18 cellular contexts compared by ENCODE assay signal in the genomic region with DNA sequence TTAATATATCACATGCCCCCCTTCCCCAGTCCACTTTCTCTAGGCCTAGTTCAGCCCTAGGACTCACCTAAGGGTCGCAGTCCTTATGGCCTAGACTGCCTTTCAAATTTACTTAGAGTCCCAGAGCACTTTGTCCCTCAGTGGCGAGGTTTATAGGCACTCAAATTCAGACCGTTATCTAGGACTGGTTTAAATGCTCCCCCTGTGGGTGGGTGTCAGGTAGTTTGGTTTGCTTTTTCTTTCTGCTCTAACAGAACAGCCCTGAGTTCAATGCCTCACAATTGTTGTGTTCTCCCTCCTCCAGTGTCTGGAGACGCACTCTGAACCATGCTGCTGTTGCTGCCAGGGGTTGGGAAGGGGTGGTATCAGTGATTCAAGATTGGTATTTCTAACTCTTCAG.
A peak's percentile ranks its signal among the peaks of the same experiment; 100 is the strongest.
DNase-seq lines count a peak whose midpoint lies in the region; ATAC-seq, FAIRE-seq and TF ChIP-seq lines count a peak whose summit lies in the region.
"Had no signal": no experiment of that assay in that cellular context is flagged by ENCODE, and none has a peak within 500 bp of the region (broad histone marks: within the 10 kb centered on the region; RNA-seq: fewer than 3 reads in every experiment).

No MANE protein-coding gene starts in this region.

- POLR2A ChIA-PET in H1 (lab: Charles Lee; ENCODE audit: partially characterized antibody), result no interaction called here

- TF ChIP-seq CTCF in H9 (conservative IDR thresholded peaks at IDR 0.05) (peak; percentile 53), H1 (IDR thresholded peaks at IDR 0.05; ENCODE audit: control extremely low read depth in 1 of 3, insufficient read depth in 1 of 3, low read depth in 1 of 3, low read length in 3 of 3) (peak in 2 of 3 experiments; percentile 31 to 56; a peak in 2 of 4 replicates)

- H3K79me1 ChIP-seq in H9 (ENCODE audit: insufficient read depth, low read depth, low read length, poor library complexity, severe bottlenecking) (no peaks in the 10 kb centered on the region), H1 (ENCODE audit: low read depth, low read length) (no peaks in the 10 kb centered on the region), mesendoderm (ENCODE audit: low read length) (no peaks in the 10 kb centered on the region)

- TF ChIP-seq EP300 in H1 (IDR thresholded peaks at IDR 0.05; ENCODE audit: borderline replicate concordance in 1 of 2, low read depth in 2 of 2, low read length in 2 of 2), result no peak

- H3K18ac ChIP-seq in H9 (ENCODE audit: insufficient read length, low read depth, low read length) (no peak overlapping the region), H1 (ENCODE audit: extremely low read depth, low read length) (no peak overlapping the region), mesendoderm (ENCODE audit: low read length) (no peak overlapping the region)

- no peak overlapping the region for H3K4me3 Mint-ChIP-seq in H9
- no peak overlapping the region for H3K4me3 Mint-ChIP-seq in immature natural killer cell
- H3K4me3 Mint-ChIP-seq: CD14-positive monocyte; CD8-positive, alpha-beta T cell had no signal

- H3K4ac ChIP-seq in H9 (ENCODE audit: low read depth, low read length) (no peak overlapping the region), H1 (replicated peaks; ENCODE audit: insufficient read length, low read depth, low read length) (no peak overlapping the region), mesendoderm (ENCODE audit: low read depth, low read length) (no peak overlapping the region)

- no peak overlapping the region for H2AFZ ChIP-seq in H9 (ENCODE audit: low read length)
- H2AFZ ChIP-seq in H1 (ENCODE audit: low read length), result 0 out of 2 replicates have a peak overlapping the region, but pooled peaks have one; percentile 70
- H2AFZ ChIP-seq: GM23248 had no signal

- H3K79me2 ChIP-seq in H9 (ENCODE audit: insufficient read depth, low read length) (no peaks in the 10 kb centered on the region), H1 (ENCODE audit: control insufficient read depth in 1 of 2, insufficient read depth in 2 of 2, low read length in 2 of 2) (no peaks in the 10 kb centered on the region), mesendoderm (ENCODE audit: control insufficient read depth, insufficient read depth, low read length) (no peaks in the 10 kb centered on the region)

- DNase-seq in H9, result peak; percentile 38
- peak in 1 of 2 experiments; percentile 45 for DNase-seq in H1 (ENCODE audit: low read depth in 1 of 2, low spot score in 2 of 2)
- peak; percentile 36 for DNase-seq in mesendoderm
- no peak for DNase-seq in immature natural killer cell
- DNase-seq: BE2C; CD8-positive, alpha-beta T cell; COR-L47; DMS153; DND-41; GF-D8; GM23248 had no signal

- H3K9ac ChIP-seq in H9 (ENCODE audit: extremely low read depth, insufficient read length, low read length), result no peak overlapping the region
- H3K9ac ChIP-seq in H1 (replicated peaks in 1 of 4; ENCODE audit: extremely low read depth in 1 of 4, low read depth in 3 of 4, low read length in 3 of 4), result no peak overlapping the region
- H3K9ac ChIP-seq in mesendoderm (ENCODE audit: low read length), result no peak overlapping the region
- H3K9ac ChIP-seq: GM23248 had no signal

- H2BK5ac ChIP-seq in H9 (ENCODE audit: insufficient read length, low read length), result no peak overlapping the region
- H2BK5ac ChIP-seq in H1 (ENCODE audit: low read depth, low read length), result no peak overlapping the region
- no peak overlapping the region for H2BK5ac ChIP-seq in mesendoderm (ENCODE audit: low read length)

- WGBS in H9 (ENCODE audit: extremely low coverage, insufficient read length, low lambda C conversion rate), result no CpG with 5 or more reads among the region's 4 CpGs
- 75% methylated on average over 4 of the region's 4 CpGs; no CpG with 5 or more reads in 1 of the 2 experiments for WGBS in H1 (ENCODE audit: extremely low coverage in 1 of 2, insufficient coverage in 1 of 2, insufficient read length in 1 of 2, insufficient replicate concordance in 2 of 2, low coverage in 1 of 2, low lambda C conversion rate in 2 of 2, missing lambda C conversion rate in 1 of 2), 2 experiments
- WGBS in mesendoderm (ENCODE audit: extremely low coverage, insufficient coverage, low lambda C conversion rate), result no CpG with 5 or more reads among the region's 4 CpGs

- H2AK5ac ChIP-seq in H9 (ENCODE audit: insufficient read length, low read length) (no peak overlapping the region), H1 (ENCODE audit: low read depth, low read length) (no peak overlapping the region), mesendoderm (ENCODE audit: low read length) (no peak overlapping the region)

- H2BK12ac ChIP-seq in H9 (ENCODE audit: insufficient read length, low read depth, low read length), result no peak overlapping the region
- H2BK12ac ChIP-seq in H1 (ENCODE audit: low read depth, low read length), result no peak overlapping the region

- no peaks in the 10 kb centered on the region for H3K9me3 Mint-ChIP-seq in H9
- H3K9me3 Mint-ChIP-seq in immature natural killer cell, result peaks cover 3 to 17% (median 6%) of the 10 kb centered on the region in 6 donors

- no peaks in the 10 kb centered on the region for H4K20me1 ChIP-seq in H9 (ENCODE audit: control insufficient read depth, insufficient read depth, insufficient read length)
- no peaks in the 10 kb centered on the region for H4K20me1 ChIP-seq in H1 (replicated peaks in 1 of 2; ENCODE audit: control insufficient read depth in 1 of 2, insufficient read depth in 2 of 2, low read length in 2 of 2)

- no peaks in the 10 kb centered on the region for H3K4me1 ChIP-seq in H9 (ENCODE audit: insufficient read depth, low read length)
- no peaks in the 10 kb centered on the region for H3K4me1 ChIP-seq in H1 (replicated peaks in 1 of 4; ENCODE audit: control insufficient read depth in 3 of 4, insufficient read depth in 4 of 4, low read length in 3 of 4)
- H3K4me1 ChIP-seq in mesendoderm (ENCODE audit: control insufficient read depth, low read depth, low read length), result no peaks in the 10 kb centered on the region
- H3K4me1 ChIP-seq: A549, BE2C, HAP-1 had no signal

- H4K8ac ChIP-seq in H9 (replicated peaks; ENCODE audit: insufficient read length, low read depth, low read length), result no peak overlapping the region
- no peak overlapping the region for H4K8ac ChIP-seq in H1 (ENCODE audit: extremely low read depth, insufficient read depth, low read length)
- H4K8ac ChIP-seq in mesendoderm (ENCODE audit: low read depth, low read length), result no peak overlapping the region

- no peak overlapping the region for H3T11ph ChIP-seq in H9 (ENCODE audit: low read length)

- H3K4me3 ChIP-seq in H1 (ENCODE audit: extremely low read depth in 1 of 4, insufficient read depth in 2 of 4, low read depth in 3 of 4, low read length in 4 of 4) (no peak overlapping the region), mesendoderm (ENCODE audit: low read length) (no peak overlapping the region)
- H3K4me3 ChIP-seq: A549, GM23248, HAP-1 had no signal

- CTCF ChIA-PET in H1 (lab: Charles Lee; ENCODE audit: partially characterized antibody), result interaction anchor here (0.8 to 2.6 kb wide), 10 partner anchors 8 to 1004 kb away, joined by 3 to 12 read pairs (median 4); no protein-coding TSS in a partner anchor

- H2BK120ac ChIP-seq in H9 (ENCODE audit: low read depth, low read length, poor library complexity, severe bottlenecking), result no peak overlapping the region
- H2BK120ac ChIP-seq in H1 (replicated peaks; ENCODE audit: low read depth, low read length), result no peak overlapping the region
- H2BK120ac ChIP-seq in mesendoderm (ENCODE audit: low read depth, low read length), result no peak overlapping the region

- H3K9me3 ChIP-seq in H9 (ENCODE audit: control insufficient read depth, low read depth, low read length) (no peaks in the 10 kb centered on the region), H1 (ENCODE audit: insufficient read depth in 2 of 2, low read depth in 1 of 2, low read length in 1 of 2) (no peaks in the 10 kb centered on the region)
- H3K9me3 ChIP-seq: A549, BE2C, HAP-1 had no signal

- H2BK20ac ChIP-seq in H9 (ENCODE audit: low read depth, low read length, poor library complexity, severe bottlenecking), result no peak overlapping the region
- no peak overlapping the region for H2BK20ac ChIP-seq in H1 (ENCODE audit: low read length)

- H3K23me2 ChIP-seq in H9 (ENCODE audit: insufficient read length, low read depth, low read length, poor library complexity, severe bottlenecking) (no peaks in the 10 kb centered on the region), H1 (ENCODE audit: low read depth, low read length) (no peaks in the 10 kb centered on the region)

- H3K36me3 ChIP-seq in H1 (ENCODE audit: control insufficient read depth in 2 of 4, insufficient read depth in 4 of 4, low read length in 3 of 4) (no peaks in the 10 kb centered on the region), mesendoderm (ENCODE audit: control insufficient read depth, insufficient read depth, low read length) (no peaks in the 10 kb centered on the region)
- H3K36me3 ChIP-seq: BE2C, HAP-1 had no signal

- H4K5ac ChIP-seq in H9 (ENCODE audit: insufficient read length, low read depth, low read length) (no peak overlapping the region), H1 (ENCODE audit: insufficient read length, low read depth, low read length) (no peak overlapping the region), mesendoderm (ENCODE audit: low read length) (no peak overlapping the region)

- TF ChIP-seq POLR2A in H1 (IDR thresholded peaks at IDR 0.05; ENCODE audit: control extremely low read depth in 1 of 2, low read depth in 2 of 2, low read length in 2 of 2), result no peak

- TF ChIP-seq RAD21 in H1 (IDR thresholded peaks at IDR 0.05 in 1 of 2, conservative IDR thresholded peaks at IDR 0.05 in 1 of 2; ENCODE audit: low read depth in 2 of 2, low read length in 2 of 2), result peak; percentile 44 to 52

- H3K4me1 Mint-ChIP-seq in H9, result peaks cover 0 to 2% of the 10 kb centered on the region in 2 experiments; a peak in 1 of 4 replicates
- H3K4me1 Mint-ChIP-seq in immature natural killer cell, result no peaks in the 10 kb centered on the region
- H3K4me1 Mint-ChIP-seq: CD14-positive monocyte had no signal

- H3K27ac Mint-ChIP-seq in H9, result peak overlapping the region in 1 of 3 experiments; percentile 50; a peak in 1 of 7 replicates
- no peak overlapping the region for H3K27ac Mint-ChIP-seq in immature natural killer cell
- H3K27ac Mint-ChIP-seq: CD14-positive monocyte; CD8-positive, alpha-beta T cell had no signal

- H4K91ac ChIP-seq in H9 (ENCODE audit: insufficient read length, low read depth, low read length) (no peak overlapping the region), H1 (replicated peaks; ENCODE audit: insufficient read length, low read length) (no peak overlapping the region)

- ATAC-seq in GM18873 (IDR thresholded peaks at IDR 0.05; ENCODE audit: low FRiP score, unreplicated experiment), result no peak
- no peak for ATAC-seq in GM19351 (IDR thresholded peaks at IDR 0.05; ENCODE audit: unreplicated experiment)
- ATAC-seq: A549; CD8-positive, alpha-beta T cell had no signal

- H3K4me2 ChIP-seq in H9 (ENCODE audit: insufficient read depth, insufficient read length, low read length) (no peak overlapping the region), H1 (ENCODE audit: insufficient read depth in 1 of 2, low read depth in 2 of 2, low read length in 2 of 2) (no peak overlapping the region), mesendoderm (ENCODE audit: low read length) (no peak overlapping the region)
- H3K4me2 ChIP-seq: A549 had no signal

- H3K27ac ChIP-seq in H9 (ENCODE audit: insufficient read length, low read depth, low read length) (no peak overlapping the region), H1 (ENCODE audit: low read depth, low read length) (no peak overlapping the region), mesendoderm (ENCODE audit: low read depth, low read length) (no peak overlapping the region)
- H3K27ac ChIP-seq: A549, GM23248, HL-60 had no signal

- H3K23ac ChIP-seq in H9 (ENCODE audit: insufficient read length, low read depth, low read length) (no peak overlapping the region), H1 (ENCODE audit: insufficient read length) (no peak overlapping the region), mesendoderm (ENCODE audit: low read length) (no peak overlapping the region)

- H3K27me3 Mint-ChIP-seq in H9 (ENCODE audit: low read depth) (no peaks in the 10 kb centered on the region), immature natural killer cell (ENCODE audit: low read depth in 3 of 3) (peaks cover 0 to 1% (median 0%) of the 10 kb centered on the region in 3 donors)

- peak; percentile 70 for FAIRE-seq in H1 (lab: Jason Lieb, UNC)
- FAIRE-seq: A549, D721Med had no signal

- H3K36me3 Mint-ChIP-seq in H9 (ENCODE audit: insufficient read depth in 1 of 3, low read depth in 3 of 3), result no peaks in the 10 kb centered on the region
- peaks cover 0 to 4% (median 3%) of the 10 kb centered on the region in 3 donors for H3K36me3 Mint-ChIP-seq in immature natural killer cell
- H3K36me3 Mint-ChIP-seq: CD14-positive monocyte; CD8-positive, alpha-beta T cell had no signal

- H3K56ac ChIP-seq in H9 (ENCODE audit: insufficient read length, low read depth, low read length), result no peak overlapping the region
- H3K56ac ChIP-seq in H1 (replicated peaks; ENCODE audit: insufficient read length, low read depth, low read length), result no peak overlapping the region
- H3K56ac ChIP-seq in mesendoderm (ENCODE audit: low read length), result no peak overlapping the region

- no peak overlapping the region for H3K14ac ChIP-seq in H9 (ENCODE audit: insufficient read depth, low read length)
- no peak overlapping the region for H3K14ac ChIP-seq in H1 (ENCODE audit: insufficient read length)

- H3K27me3 ChIP-seq in H9 (ENCODE audit: insufficient read depth, low read length) (no peaks in the 10 kb centered on the region), H1 (replicated peaks in 1 of 4; ENCODE audit: control insufficient read depth in 3 of 4, extremely low read depth in 1 of 4, insufficient read depth in 3 of 4, low read length in 3 of 4) (no peaks in the 10 kb centered on the region), mesendoderm (ENCODE audit: insufficient read depth, low read length, poor library complexity) (no peaks in the 10 kb centered on the region)
- H3K27me3 ChIP-seq: BE2C had no signal

- H2BK15ac ChIP-seq in H9 (ENCODE audit: low read depth, low read length) (no peak overlapping the region), H1 (ENCODE audit: low read length) (no peak overlapping the region), mesendoderm (replicated peaks; ENCODE audit: low read depth) (no peak overlapping the region)

Comparison
In these comparisons a context has a peak if more than half of its experiments do, and no peak if none do; other contexts are left out.
1. DNase-seq: peak in H9 (single experiment) and mesendoderm (single experiment); none in immature natural killer cell (0 of 3).